ENCODE assay signal across 21 cellular contexts in genomic region chr1:183226361-183226760, GRCh38. TPM values are rescaled to one million over a fixed set of nuclear protein-coding genes. Genes with fewer than 3 reads are reported as not detected.
DNase-seq lines count a peak whose midpoint lies in the region; ATAC-seq and TF ChIP-seq lines count a peak whose summit lies in the region.
"Had no signal": no experiment of that assay in that cellular context is flagged by ENCODE, and none has a peak within 500 bp of the region (broad histone marks: within the 10 kb centered on the region; RNA-seq: fewer than 3 reads in every experiment).

No MANE protein-coding gene starts in this region.

- no peaks in the 10 kb centered on the region for H3K4me1 ChIP-seq in tibial artery
- H3K4me1 ChIP-seq: BE2C had no signal

- H3K27me3 ChIP-seq in MG63: no peaks in the 10 kb centered on the region
- no peaks in the 10 kb centered on the region for H3K27me3 ChIP-seq in tibial artery
- H3K27me3 ChIP-seq: BE2C had no signal

- H3K4me3 ChIP-seq in MG63 (no peak overlapping the region), tibial artery (no peak overlapping the region)
- H3K4me3 ChIP-seq: GM23248, PC-9 had no signal

- BruUV-seq in Calu3 (replicated peaks; lab: Mats Ljungman, UMichigan): no TSS peak

- TF ChIP-seq CTCF in Calu3 (IDR thresholded peaks at IDR 0.05; ENCODE audit: unreplicated experiment): no peak
- TF ChIP-seq CTCF in tibial artery (IDR thresholded peaks at IDR 0.05): no peak

- H3K4me3 Mint-ChIP-seq in Calu3 (ENCODE audit: low read depth, unreplicated experiment): no peak overlapping the region
- H3K4me3 Mint-ChIP-seq: CD14-positive monocyte; CD8-positive, alpha-beta memory T cell had no signal

- DNase-seq in DMS53 (lab: John Stamatoyannopoulos, UW) (peak; percentile 55), DMS53 treated with DMSO at 0.1 percent for 48 hours (lab: John Stamatoyannopoulos, UW; ENCODE audit: unreplicated experiment) (no peak), Calu3 (no peak), NCI-H69 (lab: John Stamatoyannopoulos, UW) (peak; percentile 87), left kidney (ENCODE audit: low read depth, low spot score) (peak; percentile 74), MG63 (no peak), tibial artery (no peak)
- DNase-seq: ACHN; BE2C; CD8-positive, alpha-beta memory T cell; GM23248; H7; MM.1S; NCI-H1048; NCI-H1436; NCI-H1930; PC-9; SHP77 had no signal

- CTCF ChIA-PET in Calu3 (lab: Charles Lee): interaction anchor here (0.6 to 1.3 kb wide), 3 partner anchors 8 to 404 kb away, joined by 3 to 5 read pairs (median 3); no protein-coding TSS in a partner anchor

- intact Hi-C loops in Calu3 (cut with micrococcal nuclease; ENCODE audit: unreplicated experiment): no loop called here
- intact Hi-C loops in tibial artery (cut with DNase I; ENCODE audit: low total_unique reads): loop anchor here (10.0 kb wide), 1 partner anchor 202 kb away; the partner anchor contains the start of gene LAMC1

- H3K36me3 ChIP-seq in MG63 (no peaks in the 10 kb centered on the region), tibial artery (no peaks in the 10 kb centered on the region)
- H3K36me3 ChIP-seq: BE2C had no signal

- H3K9me3 Mint-ChIP-seq in Calu3 (ENCODE audit: low read depth, unreplicated experiment): no peaks in the 10 kb centered on the region
- H3K9me3 Mint-ChIP-seq: CD14-positive monocyte; CD8-positive, alpha-beta memory T cell had no signal

- H3K9me3 ChIP-seq in MG63 (no peaks in the 10 kb centered on the region), tibial artery (no peaks in the 10 kb centered on the region)
- H3K9me3 ChIP-seq: BE2C had no signal

- peaks cover 18% of the 10 kb centered on the region for H3K4me1 Mint-ChIP-seq in Calu3 (ENCODE audit: low read depth, unreplicated experiment)
- H3K4me1 Mint-ChIP-seq: CD14-positive monocyte; CD8-positive, alpha-beta memory T cell had no signal

- H3K27ac ChIP-seq in tibial artery: no peak overlapping the region
- H3K27ac ChIP-seq: 22Rv1, GM23248, PC-9 had no signal

- peak overlapping the region; percentile 8 for H3K27ac Mint-ChIP-seq in Calu3 (ENCODE audit: unreplicated experiment)
- H3K27ac Mint-ChIP-seq: CD8-positive, alpha-beta memory T cell had no signal

- ATAC-seq in HG02884 (IDR thresholded peaks at IDR 0.05; ENCODE audit: unreplicated experiment): no peak

- no peaks in the 10 kb centered on the region for H3K27me3 Mint-ChIP-seq in Calu3 (ENCODE audit: unreplicated experiment)

- H3K36me3 Mint-ChIP-seq in Calu3 (ENCODE audit: insufficient read depth, unreplicated experiment): peaks cover 45% of the 10 kb centered on the region
- H3K36me3 Mint-ChIP-seq: CD14-positive monocyte; CD8-positive, alpha-beta memory T cell had no signal

RNA-seq across cellular contexts. Expression of gene LAMC2, which starts 40.3 kb away (rescaled TPM):
- total RNA-seq in Calu3 (2022): 498 and 642 TPM in 2 replicates
- total RNA-seq in MG63 (2014; rRNA removed; shearing (Covaris generic); ENCODE audit: low replicate concordance): 0.10 and 0.16 TPM in 2 replicates
- total RNA-seq: CD8-positive, alpha-beta memory T cell had no signal

Comparison
In these comparisons a context has a peak if more than half of its experiments do, and no peak if none do; other contexts are left out.
1. DNase-seq: peak in DMS53 (single experiment), NCI-H69 (single experiment) and left kidney (single experiment); none in DMS53 treated with DMSO at 0.1 percent for 48 hours (single experiment), Calu3 (single experiment), MG63 (single experiment) and tibial artery (0 of 2).
2. RNA of gene LAMC2, which starts 40.3 kb away (total RNA-seq): 498 to 642 TPM in Calu3; 0.10 to 0.16 TPM in MG63; every median in the first group is over 100 times any median in the second.